ENCODE assay signal across 9 cellular contexts in genomic region chr14:93033039-93033982, GRCh38.
DNase-seq lines count a peak whose midpoint lies in the region; ATAC-seq, FAIRE-seq and TF ChIP-seq lines count a peak whose summit lies in the region.
"Had no signal": no experiment of that assay in that cellular context is flagged by ENCODE, and none has a peak within 500 bp of the region (broad histone marks: within the 10 kb centered on the region; RNA-seq: fewer than 3 reads in every experiment).

No MANE protein-coding gene starts in this region.

- H3K79me2 ChIP-seq in PC-9 (ENCODE audit: low read depth) (peaks cover 68% of the 10 kb centered on the region), keratinocyte (ENCODE audit: control insufficient read depth, insufficient read depth, low read length) (peaks cover 22% of the 10 kb centered on the region)

- H3K9ac ChIP-seq in keratinocyte (ENCODE audit: control insufficient read depth, extremely low read depth, insufficient read depth, low read length) = no peak overlapping the region

- H3F3A ChIP-seq in PC-9 (ENCODE audit: insufficient read depth, low read depth) = peaks cover 62% of the 10 kb centered on the region

- no peaks in the 10 kb centered on the region for H3K36me3 Mint-ChIP-seq in activated naive CD4-positive, alpha-beta T cell treated with anti-CD3 and anti-CD28 coated beads, Interleukin-2, amount 50 U/mL, for 72 hours

- H3K27me3 ChIP-seq in PC-9 (ENCODE audit: insufficient read depth, low read depth) = no peaks in the 10 kb centered on the region
- H3K27me3 ChIP-seq in keratinocyte (ENCODE audit: control insufficient read depth, extremely low read depth, insufficient read depth, low read length) = no peaks in the 10 kb centered on the region
- no peaks in the 10 kb centered on the region for H3K27me3 ChIP-seq in transverse colon
- H3K27me3 ChIP-seq: suprapubic skin had no signal

- TF ChIP-seq CTCF in PC-9 (conservative IDR thresholded peaks at IDR 0.05) (no peak), keratinocyte (optimal IDR thresholded peaks at IDR 0.05 in 1 of 3, IDR thresholded peaks at IDR 0.05 in 1 of 3, conservative IDR thresholded peaks at IDR 0.05 in 1 of 3; ENCODE audit: extremely low read depth in 1 of 3, insufficient read depth in 2 of 3, low read length in 3 of 3) (no peak), transverse colon (IDR thresholded peaks at IDR 0.05) (no peak)

- peak; percentile 6 to 21 for ATAC-seq in activated naive CD4-positive, alpha-beta T cell treated with anti-CD3 and anti-CD28 coated beads, Interleukin-2, amount 50 U/mL, for 72 hours
- no peak for ATAC-seq in GM21717 (IDR thresholded peaks at IDR 0.05; ENCODE audit: unreplicated experiment)

- no peak overlapping the region for H3K4me3 ChIP-seq in PC-9
- H3K4me3 ChIP-seq in keratinocyte (ENCODE audit: control insufficient read depth in 2 of 3, extremely low read depth in 1 of 3, insufficient read depth in 2 of 3, low read depth in 1 of 3, low read length in 3 of 3) = no peak overlapping the region
- H3K4me3 ChIP-seq in transverse colon = no peak overlapping the region
- H3K4me3 ChIP-seq: suprapubic skin had no signal

- in situ Hi-C loops in transverse colon (cut with MboI; ENCODE audit: low pct_ligation_motif_present in 1 of 4, low pct_unique_long_range_greater_than_20kb in 1 of 4, low sequenced_read_pairs in 3 of 4) = no loop called here

- TF ChIP-seq POLR2A in transverse colon (IDR thresholded peaks at IDR 0.05) = no peak

- no peak overlapping the region for H2AFZ ChIP-seq in PC-9
- no peak overlapping the region for H2AFZ ChIP-seq in keratinocyte (ENCODE audit: control insufficient read depth, low read length)

- CTCF ChIA-PET in PC-9 (lab: Charles Lee) = interaction anchor here (1.3 kb wide), 1 partner anchor 80 kb away, joined by 4 read pairs; no protein-coding TSS in a partner anchor

- H3K4me2 ChIP-seq in PC-9 (peak overlapping the region; percentile 71), keratinocyte (ENCODE audit: control insufficient read depth, extremely low read depth, insufficient read depth, low read depth, low read length) (peak overlapping the region; percentile 43)

- peak overlapping the region; percentile 86 for H3K27ac ChIP-seq in PC-9
- no peak overlapping the region for H3K27ac ChIP-seq in keratinocyte (ENCODE audit: control insufficient read depth, insufficient read depth, low read length)
- peak overlapping the region; percentile 46 to 89 (median 60) for H3K27ac ChIP-seq in transverse colon
- H3K27ac ChIP-seq: suprapubic skin had no signal

- H4K20me1 ChIP-seq in PC-9 (ENCODE audit: insufficient read depth) (no peaks in the 10 kb centered on the region), keratinocyte (ENCODE audit: control insufficient read depth, extremely low read depth, insufficient read depth, low read length) (no peaks in the 10 kb centered on the region)

- FAIRE-seq in keratinocyte (lab: Jason Lieb, UNC) = peak; percentile 76

- H3K9me3 ChIP-seq in PC-9 (ENCODE audit: insufficient read depth, low read depth) (no peaks in the 10 kb centered on the region), keratinocyte (ENCODE audit: control insufficient read depth, low read depth, low read length) (no peaks in the 10 kb centered on the region), transverse colon (no peaks in the 10 kb centered on the region)
- H3K9me3 ChIP-seq: suprapubic skin had no signal

- TF ChIP-seq EP300 in transverse colon (IDR thresholded peaks at IDR 0.05; ENCODE audit: low read depth) = no peak

- DNase-seq in activated naive CD4-positive, alpha-beta T cell treated with anti-CD3 and anti-CD28 coated beads, Interleukin-2, amount 50 U/mL, for 72 hours (ENCODE audit: low spot score in 2 of 2) = no peak
- DNase-seq in activated naive CD4-positive, alpha-beta T cell (lab: John Stamatoyannopoulos, UW) = no peak
- DNase-seq in PC-9 (peak in 1 of 2 experiments; percentile 56), keratinocyte (ENCODE audit: low read depth, low spot score) (no peak), transverse colon (no peak), UCSD-AML1 (lab: John Stamatoyannopoulos, UW; ENCODE audit: unreplicated experiment) (no peak), HT-29 (ENCODE audit: low spot score) (no peak)

- peaks cover 85% of the 10 kb centered on the region for H3K4me1 ChIP-seq in PC-9 (replicated peaks; ENCODE audit: insufficient read depth)
- H3K4me1 ChIP-seq in keratinocyte (ENCODE audit: control insufficient read depth, extremely low read depth, insufficient read depth, low read length) = peaks cover 48% of the 10 kb centered on the region
- peaks cover 26 to 73% (median 41%) of the 10 kb centered on the region in 4 donors for H3K4me1 ChIP-seq in transverse colon

- no peaks in the 10 kb centered on the region for H3K9me1 ChIP-seq in keratinocyte (ENCODE audit: control insufficient read depth, extremely low read depth, insufficient read depth, low read length)

- no peaks in the 10 kb centered on the region for H3K9me2 ChIP-seq in PC-9 (ENCODE audit: insufficient read depth)

- intact Hi-C loops in PC-9 (cut with micrococcal nuclease; ENCODE audit: unreplicated experiment) = no loop called here
- intact Hi-C loops in transverse colon (cut with DNase I; ENCODE audit: low total_unique reads) = loop anchor here (10.0 kb wide), 1 partner anchor 81 kb away; the partner anchor contains the start of gene ITPK1

- H3K9me3 Mint-ChIP-seq in activated naive CD4-positive, alpha-beta T cell treated with anti-CD3 and anti-CD28 coated beads, Interleukin-2, amount 50 U/mL, for 72 hours = no peaks in the 10 kb centered on the region

- WGBS in transverse colon (ENCODE audit: low coverage in 1 of 2), 2 donors = 74 to 83% methylated on average over 4 to 7 of the region's 7 CpGs

- H3K36me3 ChIP-seq in PC-9 (ENCODE audit: low read depth) (no peaks in the 10 kb centered on the region), keratinocyte (ENCODE audit: control insufficient read depth in 2 of 2, extremely low read depth in 1 of 2, insufficient read depth in 2 of 2, low read length in 2 of 2) (peaks cover 0 to 3% of the 10 kb centered on the region in 2 experiments), transverse colon (no peaks in the 10 kb centered on the region)
- H3K36me3 ChIP-seq: suprapubic skin had no signal

- H3K27ac Mint-ChIP-seq in activated naive CD4-positive, alpha-beta T cell treated with anti-CD3 and anti-CD28 coated beads, Interleukin-2, amount 50 U/mL, for 72 hours = peak overlapping the region; percentile 80 to 86

- dilution Hi-C loops in keratinocyte (cut with MboI; ENCODE audit: extremely low pct_ligation_motif_present, low sequenced_read_pairs) = no loop called here

- TSS peak; percentile 41 for BruUV-seq in PC-9 (replicated peaks; lab: Mats Ljungman, UMichigan)

- POLR2A ChIA-PET in PC-9 (lab: Charles Lee; ENCODE audit: unreplicated experiment) = no interaction called here
